Comparison of ENCODE assay signal across 9 cellular contexts in the genomic region with DNA sequence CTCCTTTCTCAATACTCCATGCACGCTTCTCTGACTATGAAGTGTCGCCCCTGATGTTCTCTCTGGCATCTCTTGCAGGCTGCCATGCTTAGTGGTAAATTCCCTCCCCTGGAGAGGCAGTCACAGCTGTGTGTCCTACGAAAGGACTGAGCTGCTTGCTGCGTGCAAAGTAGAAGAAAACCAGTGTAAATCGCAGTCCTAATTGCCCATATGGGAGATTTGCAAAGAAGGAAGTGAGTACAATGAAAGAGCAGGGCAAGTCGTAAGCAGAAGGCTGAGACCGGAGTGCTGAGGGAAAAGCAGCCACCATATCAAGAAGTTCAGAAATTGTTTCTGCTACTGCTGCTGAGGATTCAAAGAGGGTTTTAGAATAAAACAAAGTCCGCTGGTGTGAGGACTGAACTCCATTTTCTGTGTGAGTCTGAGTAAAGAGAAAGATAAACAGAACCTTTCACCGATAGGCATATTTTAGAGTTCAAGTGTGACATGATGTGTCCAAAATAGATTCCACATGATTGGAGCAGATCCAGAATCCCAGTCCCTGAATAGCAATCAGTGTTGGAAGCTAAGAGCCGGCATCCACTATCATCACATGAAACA.
DNase-seq lines count a peak whose midpoint lies in the region; ATAC-seq and TF ChIP-seq lines count a peak whose summit lies in the region.
"Had no signal": no experiment of that assay in that cellular context is flagged by ENCODE, and none has a peak within 500 bp of the region (broad histone marks: within the 10 kb centered on the region; RNA-seq: fewer than 3 reads in every experiment).

No MANE protein-coding gene starts in this region.

- TF ChIP-seq CTCF in esophagus muscularis mucosa (IDR thresholded peaks at IDR 0.05) (no peak), tibial nerve (IDR thresholded peaks at IDR 0.05) (no peak)

- TF ChIP-seq POLR2A in esophagus muscularis mucosa (IDR thresholded peaks at IDR 0.05; ENCODE audit: low read depth) (no peak), tibial nerve (IDR thresholded peaks at IDR 0.05) (no peak)

- no peak for ATAC-seq in HG02981 (IDR thresholded peaks at IDR 0.05; ENCODE audit: unreplicated experiment)
- ATAC-seq: activated CD8-positive, alpha-beta memory T cell treated with anti-CD3 and anti-CD28 coated beads, Interleukin-2, amount 10 ng/mL, durations not matched to agents 7 days and 5 days had no signal

- H3K27ac ChIP-seq in esophagus muscularis mucosa (replicated peaks in 1 of 4), result peak overlapping the region; percentile 45 to 75 (median 60)
- H3K27ac ChIP-seq in tibial nerve, result peak overlapping the region; percentile 7 to 83 (median 45)

- H3K9me3 ChIP-seq in esophagus muscularis mucosa (no peaks in the 10 kb centered on the region), tibial nerve (no peaks in the 10 kb centered on the region)

- H3K36me3 ChIP-seq in esophagus muscularis mucosa (no peaks in the 10 kb centered on the region), tibial nerve (no peaks in the 10 kb centered on the region)

- DNase-seq in NCI-H446 (lab: John Stamatoyannopoulos, UW) (peak; percentile 95 to 96), esophagus muscularis mucosa (ENCODE audit: extremely low spot score) (peak; percentile 81), lung microvascular endothelial cell (ENCODE audit: low read depth in 2 of 2) (peak; percentile 38 to 89), tibial nerve (ENCODE audit: low spot score in 2 of 2) (peak in 1 of 2 donors; percentile 60), kidney glomerular epithelial cell (lab: John Stamatoyannopoulos, UW) (no peak)
- no peak for DNase-seq in effector CD8-positive, alpha-beta T cell (lab: John Stamatoyannopoulos, UW)
- DNase-seq: activated CD8-positive, alpha-beta memory T cell treated with anti-CD3 and anti-CD28 coated beads, Interleukin-2, amount 10 ng/mL, durations not matched to agents 7 days and 5 days; NCI-H2029 treated with DMSO at 0.1 percent for 48 hours had no signal

- H3K4me1 ChIP-seq in esophagus muscularis mucosa (peaks cover 15 to 24% (median 19%) of the 10 kb centered on the region in 4 donors), tibial nerve (peaks cover 0 to 24% (median 8%) of the 10 kb centered on the region in 4 donors)

- 29% methylated on average over 10 of the region's 10 CpGs for WGBS in esophagus muscularis mucosa
- 14 to 24% methylated on average over 10 of the region's 10 CpGs for WGBS in tibial nerve, 2 donors

- H3K4me3 ChIP-seq in esophagus muscularis mucosa (peak overlapping the region; percentile 26 to 41 (median 34)), tibial nerve (peak overlapping the region in 2 of 4 donors; percentile 14 to 23)

- intact Hi-C loops in esophagus muscularis mucosa (cut with DNase I), result no loop called here

- no peak for TF ChIP-seq EP300 in esophagus muscularis mucosa (IDR thresholded peaks at IDR 0.05)
- peak in 1 of 2 donors; percentile 33 for TF ChIP-seq EP300 in tibial nerve (IDR thresholded peaks at IDR 0.05)

- H3K27me3 ChIP-seq in esophagus muscularis mucosa, result no peaks in the 10 kb centered on the region
- H3K27me3 ChIP-seq in tibial nerve, result no peaks in the 10 kb centered on the region

Comparison
In these comparisons a context has a peak if more than half of its experiments do, and no peak if none do; other contexts are left out.
1. DNase-seq: peak in NCI-H446 (2 of 2), esophagus muscularis mucosa (single experiment) and lung microvascular endothelial cell (2 of 2); none in kidney glomerular epithelial cell (single experiment) and effector CD8-positive, alpha-beta T cell (single experiment).